Comparison of ENCODE assay signal across 8 cellular contexts in the genomic region with DNA sequence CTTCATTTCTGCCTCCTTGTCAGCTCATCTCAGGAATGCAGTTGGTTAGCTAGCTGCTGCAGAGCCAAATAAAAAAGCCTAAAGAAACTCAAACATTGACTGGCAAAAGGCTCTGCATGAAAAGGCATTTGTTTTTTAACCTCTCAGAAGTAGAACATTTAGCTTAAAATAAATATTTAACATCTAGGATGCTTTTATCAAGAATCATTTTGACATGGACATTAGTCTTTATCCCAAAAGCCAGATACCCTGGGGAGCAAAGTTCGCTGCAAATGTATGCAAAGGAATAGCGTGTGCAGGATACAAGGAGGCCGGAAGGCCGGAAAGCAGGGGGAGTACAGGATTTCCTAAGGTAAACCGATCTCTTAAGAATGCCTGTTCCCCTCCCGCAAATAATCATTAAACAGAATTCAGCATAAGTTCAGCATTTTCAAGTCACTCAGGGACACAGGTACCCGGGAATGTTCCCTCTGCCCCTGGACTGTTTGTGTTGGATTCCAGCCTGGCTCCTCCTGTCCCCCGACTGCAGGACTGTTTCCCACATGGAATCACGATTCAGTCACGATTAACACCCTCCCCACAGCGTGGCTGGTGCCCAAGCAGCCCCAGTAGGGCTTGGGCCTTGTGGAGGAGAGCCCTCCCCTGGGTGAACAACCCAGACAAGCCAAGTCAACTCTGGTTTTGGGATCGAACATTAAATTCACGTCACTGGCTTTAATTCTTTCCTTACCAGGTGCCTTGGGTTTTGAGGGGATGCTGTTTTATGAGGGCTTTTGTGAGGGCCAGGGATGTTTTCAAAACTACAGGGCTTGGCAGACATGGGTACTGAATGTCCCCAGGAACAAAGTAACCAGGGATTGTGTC.
DNase-seq lines count a peak whose midpoint lies in the region; ATAC-seq, FAIRE-seq and TF ChIP-seq lines count a peak whose summit lies in the region.

No MANE protein-coding gene starts in this region.

- H3K36me3 Mint-ChIP-seq in activated CD4-positive, alpha-beta memory T cell treated with anti-CD3 and anti-CD28 coated beads, Interleukin-2, amount 10 ng/mL, durations not matched to agents 7 days and 5 days (ENCODE audit: low read depth), result peaks cover 10% of the 10 kb centered on the region
- H3K36me3 Mint-ChIP-seq in osteocyte (ENCODE audit: unreplicated experiment), result peaks cover 6% of the 10 kb centered on the region

- no peak for TF ChIP-seq CTCF in fibroblast of villous mesenchyme (IDR thresholded peaks at IDR 0.05; ENCODE audit: insufficient read depth, low read depth, low read length)
- no peak for TF ChIP-seq CTCF in osteocyte (IDR thresholded peaks at IDR 0.05)

- DNase-seq in Daoy (ENCODE audit: low read depth) (peak; percentile 78), fibroblast of villous mesenchyme (ENCODE audit: low read depth) (peak; percentile 56), osteocyte (ENCODE audit: extremely low spot score, unreplicated experiment) (no peak), GF-D8 (lab: John Stamatoyannopoulos, UW) (no peak), RKO (ENCODE audit: low spot score) (no peak), GM12891 (ENCODE audit: insufficient read length, low spot score) (no peak)
- no peak for DNase-seq in activated CD4-positive, alpha-beta memory T cell treated with anti-CD3 and anti-CD28 coated beads, Interleukin-2, amount 10 ng/mL, durations not matched to agents 7 days and 5 days

- no peak for ATAC-seq in GM18505 (IDR thresholded peaks at IDR 0.05; ENCODE audit: unreplicated experiment)

- H3K4me1 Mint-ChIP-seq in activated CD4-positive, alpha-beta memory T cell treated with anti-CD3 and anti-CD28 coated beads, Interleukin-2, amount 10 ng/mL, durations not matched to agents 7 days and 5 days, result peaks cover 68% of the 10 kb centered on the region
- peaks cover 89% of the 10 kb centered on the region for H3K4me1 Mint-ChIP-seq in osteocyte (ENCODE audit: unreplicated experiment)

- FAIRE-seq in GM12891 (lab: Jason Lieb, UNC), result no peak

- peak overlapping the region; percentile 88 for H3K27ac Mint-ChIP-seq in activated CD4-positive, alpha-beta memory T cell treated with anti-CD3 and anti-CD28 coated beads, Interleukin-2, amount 10 ng/mL, durations not matched to agents 7 days and 5 days
- peak overlapping the region; percentile 98 for H3K27ac Mint-ChIP-seq in osteocyte (ENCODE audit: unreplicated experiment)

- H3K4me3 ChIP-seq in fibroblast of villous mesenchyme (ENCODE audit: low read depth, low read length), result no peak overlapping the region

- CTCF ChIA-PET in activated CD4-positive, alpha-beta memory T cell treated with anti-CD3 and anti-CD28 coated beads, Interleukin-2, amount 10 ng/mL, durations not matched to agents 7 days and 5 days (lab: Charles Lee), result interaction anchor here (0.9 to 1.2 kb wide), 4 partner anchors 11 to 61 kb away, joined by 3 to 5 read pairs (median 4); no protein-coding TSS in a partner anchor

- no peaks in the 10 kb centered on the region for H3K27me3 Mint-ChIP-seq in activated CD4-positive, alpha-beta memory T cell treated with anti-CD3 and anti-CD28 coated beads, Interleukin-2, amount 10 ng/mL, durations not matched to agents 7 days and 5 days
- no peaks in the 10 kb centered on the region for H3K27me3 Mint-ChIP-seq in osteocyte (ENCODE audit: unreplicated experiment)

- H3K4me3 Mint-ChIP-seq in activated CD4-positive, alpha-beta memory T cell treated with anti-CD3 and anti-CD28 coated beads, Interleukin-2, amount 10 ng/mL, durations not matched to agents 7 days and 5 days, result no peak overlapping the region
- H3K4me3 Mint-ChIP-seq in osteocyte (ENCODE audit: unreplicated experiment), result peak overlapping the region; percentile 36

- POLR2A ChIA-PET in activated CD4-positive, alpha-beta memory T cell treated with anti-CD3 and anti-CD28 coated beads, Interleukin-2, amount 10 ng/mL, durations not matched to agents 7 days and 5 days (lab: Charles Lee), result interaction anchor here (0.8 to 2.2 kb wide), 6 partner anchors 8 to 237 kb away, joined by 3 to 11 read pairs (median 4); no protein-coding TSS in a partner anchor

- TF ChIP-seq POLR2A in GM18505 (IDR thresholded peaks at IDR 0.05; ENCODE audit: borderline replicate concordance, extremely low read depth, insufficient read depth, insufficient read length), result no peak
- TF ChIP-seq POLR2A in GM12891 (IDR thresholded peaks at IDR 0.05; ENCODE audit: low read depth, low read length), result no peak

- no peaks in the 10 kb centered on the region for H3K9me3 Mint-ChIP-seq in activated CD4-positive, alpha-beta memory T cell treated with anti-CD3 and anti-CD28 coated beads, Interleukin-2, amount 10 ng/mL, durations not matched to agents 7 days and 5 days
- no peaks in the 10 kb centered on the region for H3K9me3 Mint-ChIP-seq in osteocyte (ENCODE audit: unreplicated experiment)

TF ChIP-seq in GM12891, 5 proteins besides CTCF, POLR2A, EP300 and RAD21:
- TF ChIP-seq POU2F2 (IDR thresholded peaks at IDR 0.05; ENCODE audit: low read depth, low read length) (no peak), TAF1 (IDR thresholded peaks at IDR 0.05; ENCODE audit: low read depth, low read length) (no peak), SPI1 (IDR thresholded peaks at IDR 0.05; ENCODE audit: low read depth, low read length) (no peak)

Comparison
In these comparisons a context has a peak if more than half of its experiments do, and no peak if none do; other contexts are left out.
1. DNase-seq: peak in Daoy (single experiment) and fibroblast of villous mesenchyme (single experiment); none in activated CD4-positive, alpha-beta memory T cell treated with anti-CD3 and anti-CD28 coated beads, Interleukin-2, amount 10 ng/mL, durations not matched to agents 7 days and 5 days (single experiment), osteocyte (single experiment), GF-D8 (single experiment), RKO (single experiment) and GM12891 (single experiment).